ENCODE assay signal across 14 cellular contexts in the genomic region with DNA sequence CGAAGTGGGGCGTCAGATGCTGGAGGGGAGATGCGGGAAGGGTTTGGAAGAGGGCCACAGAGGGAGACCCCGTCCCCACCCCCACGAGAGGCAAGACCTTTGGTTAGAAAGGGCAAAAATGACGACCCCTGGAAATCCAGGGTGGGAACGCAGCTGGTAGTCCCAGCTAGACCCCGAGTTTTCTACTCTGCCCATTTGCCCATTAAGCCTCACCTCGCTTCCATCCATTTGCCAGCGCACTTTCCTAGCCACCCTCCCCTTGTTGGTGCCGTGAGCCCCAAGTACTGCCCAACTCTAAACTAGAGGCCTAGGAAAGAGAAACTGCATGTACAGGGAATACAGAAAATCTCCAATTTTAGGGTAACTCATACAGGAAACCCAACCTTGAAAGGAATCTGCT. TPM values are rescaled to one million over a fixed set of nuclear protein-coding genes. Genes with fewer than 3 reads are reported as not detected.
DNase-seq lines count a peak whose midpoint lies in the region; TF ChIP-seq lines count a peak whose summit lies in the region.
"Had no signal": no experiment of that assay in that cellular context is flagged by ENCODE, and none has a peak within 500 bp of the region (broad histone marks: within the 10 kb centered on the region; RNA-seq: fewer than 3 reads in every experiment).

No MANE protein-coding gene starts in this region.

- peaks cover 9% of the 10 kb centered on the region for H3K36me3 Mint-ChIP-seq in nephron progenitor cell (ENCODE audit: low read depth)

- H3K27ac ChIP-seq in A673 (ENCODE audit: low read depth, low read length, poor library complexity, severe bottlenecking), result no peak overlapping the region
- H3K27ac ChIP-seq in HUES64 (ENCODE audit: low read depth, low read length), result no peak overlapping the region
- H3K27ac ChIP-seq in effector memory CD4-positive, alpha-beta T cell (ENCODE audit: insufficient read depth, low read length, poor library complexity, severe bottlenecking), result no peak overlapping the region
- H3K27ac ChIP-seq: esophagus squamous epithelium had no signal

- H3K9me3 ChIP-seq in A673 (ENCODE audit: low read depth, low read length, poor library complexity, severe bottlenecking), result no peaks in the 10 kb centered on the region
- no peaks in the 10 kb centered on the region for H3K9me3 ChIP-seq in HUES64 (ENCODE audit: insufficient read depth, low read depth, low read length)
- H3K9me3 ChIP-seq in effector memory CD4-positive, alpha-beta T cell (ENCODE audit: control insufficient read depth, low read length), result no peaks in the 10 kb centered on the region
- H3K9me3 ChIP-seq: esophagus squamous epithelium had no signal

- no peak overlapping the region; the same call in 1 of the 2 replicates for H3K9ac ChIP-seq in HUES64 (ENCODE audit: low read depth, low read length)

- intact Hi-C loops in A673 (cut with micrococcal nuclease; ENCODE audit: unreplicated experiment), result no loop called here

- H3K4me3 Mint-ChIP-seq in nephron progenitor cell, result peak overlapping the region; percentile 66

- no peak overlapping the region for H3K27ac Mint-ChIP-seq in nephron progenitor cell

- peaks cover 53% of the 10 kb centered on the region for H3K27me3 Mint-ChIP-seq in nephron progenitor cell (ENCODE audit: low read depth, poor library complexity)

- POLR2A ChIA-PET in A673 (lab: Charles Lee; ENCODE audit: low non-redundant PET), result no interaction called here

- H3K9me3 Mint-ChIP-seq in nephron progenitor cell, result peaks cover 19% of the 10 kb centered on the region

- TF ChIP-seq CTCF in A673 (conservative IDR thresholded peaks at IDR 0.05; ENCODE audit: low read depth, low read length) (no peak), nephron progenitor cell (IDR thresholded peaks at IDR 0.05) (no peak)

- CTCF ChIA-PET in A673 (lab: Charles Lee), result no interaction called here

- peak overlapping the region; percentile 59 for H3K4me3 ChIP-seq in A673 (ENCODE audit: low read depth, low read length, poor library complexity, severe bottlenecking)
- H3K4me3 ChIP-seq in HUES64 (ENCODE audit: low read length), result peak overlapping the region; percentile 74
- H3K4me3 ChIP-seq in effector memory CD4-positive, alpha-beta T cell (ENCODE audit: insufficient read depth, low read depth, low read length, poor library complexity, severe bottlenecking), result peak overlapping the region; percentile 98
- H3K4me3 ChIP-seq: GM12878 had no signal

- H3K4me1 ChIP-seq in A673 (ENCODE audit: insufficient read depth, low read length, poor library complexity, severe bottlenecking) (peaks cover 18% of the 10 kb centered on the region), HUES64 (ENCODE audit: insufficient read depth, low read length) (peaks cover 4% of the 10 kb centered on the region; the same call in 1 of the 2 replicates)
- peaks cover 20% of the 10 kb centered on the region for H3K4me1 ChIP-seq in effector memory CD4-positive, alpha-beta T cell (ENCODE audit: control insufficient read depth, insufficient read depth, low read length, poor library complexity, severe bottlenecking)

- peaks cover 24% of the 10 kb centered on the region for H3K4me1 Mint-ChIP-seq in nephron progenitor cell

- DNase-seq in A673 (ENCODE audit: low spot score) (no peak), nephron progenitor cell (no peak), NCI-H2227 treated with DMSO at 0.1 percent for 48 hours (lab: John Stamatoyannopoulos, UW) (no peak), NCI-H187 treated with DMSO at 0.1 percent for 48 hours (lab: John Stamatoyannopoulos, UW) (no peak), NCI-H524 (lab: John Stamatoyannopoulos, UW) (no peak)
- no peak for DNase-seq in effector memory CD4-positive, alpha-beta T cell
- DNase-seq in stimulated activated naive CD4-positive, alpha-beta T cell (lab: John Stamatoyannopoulos, UW), result no peak
- DNase-seq: esophagus squamous epithelium, NCI-H1694 treated with DMSO at 0.1 percent for 48 hours, OCI-M1 had no signal

- BruUV-seq in A673 (replicated peaks; lab: Mats Ljungman, UMichigan), result no TSS peak

- H3K27me3 ChIP-seq in A673 (replicated peaks; ENCODE audit: insufficient read depth, low read depth, low read length, poor library complexity) (peaks cover 27% of the 10 kb centered on the region), HUES64 (ENCODE audit: insufficient read depth, low read length) (peaks cover 24% of the 10 kb centered on the region)
- peaks cover 22% of the 10 kb centered on the region for H3K27me3 ChIP-seq in effector memory CD4-positive, alpha-beta T cell (replicated peaks; ENCODE audit: control insufficient read depth, insufficient read depth, low read length, poor library complexity, severe bottlenecking)

- peaks cover 8% of the 10 kb centered on the region for H3K36me3 ChIP-seq in A673 (ENCODE audit: insufficient read depth, low read length, poor library complexity, severe bottlenecking)
- peaks cover 19% of the 10 kb centered on the region for H3K36me3 ChIP-seq in HUES64 (ENCODE audit: insufficient read depth, low read length)
- no peaks in the 10 kb centered on the region for H3K36me3 ChIP-seq in effector memory CD4-positive, alpha-beta T cell (ENCODE audit: control insufficient read depth, insufficient read depth, low read length)

- 78% methylated on average over 11 of the region's 11 CpGs for WGBS in HUES64

RNA-seq across cellular contexts. Expression of gene DDX25, which starts 0.4 kb away (rescaled TPM):
- 0.39 and 0.55 TPM in 2 replicates for total RNA-seq in A673 (2021)
- 11.7 TPM for polyA plus RNA-seq in HUES64 (2013, experiment 1 of 2)
- 12.3 TPM for polyA plus RNA-seq in HUES64 (2013, experiment 2 of 2)
- total RNA-seq: GM12878, HT1080 had no signal

RNA-seq across cellular contexts. Expression of gene PUS3, which starts 1.7 kb away (rescaled TPM):
- 18.7 and 20.9 TPM in 2 replicates for total RNA-seq in A673 (2021)
- 19.0 TPM for polyA plus RNA-seq in HUES64 (2013, experiment 1 of 2)
- 20.8 TPM for polyA plus RNA-seq in HUES64 (2013, experiment 2 of 2)

RNA-seq across cellular contexts. Expression of gene HYLS1, which starts 17.2 kb away (rescaled TPM):
- 16.3 and 18.8 TPM in 2 replicates for total RNA-seq in A673 (2021)
- 7.0 TPM for polyA plus RNA-seq in HUES64 (2013, experiment 1 of 2)
- polyA plus RNA-seq in HUES64 (2013, experiment 2 of 2), result 9.3 TPM

RNA-seq across cellular contexts. Expression of gene VSIG10L2, which starts 41.2 kb away (rescaled TPM):
- total RNA-seq in A673 (2021), result not detected in 2 replicates
- polyA plus RNA-seq in HUES64 (2013, experiment 1 of 2), result not detected
- not detected for polyA plus RNA-seq in HUES64 (2013, experiment 2 of 2)
- total RNA-seq: GM12878, HT1080, liver had no signal
- polyA plus RNA-seq: liver had no signal
